Comparison of ENCODE assay signal across 14 cellular contexts in genomic region chr18:78859686-78860085, GRCh38.
DNase-seq lines count a peak whose midpoint lies in the region; TF ChIP-seq lines count a peak whose summit lies in the region.
"Had no signal": no experiment of that assay in that cellular context is flagged by ENCODE, and none has a peak within 500 bp of the region (broad histone marks: within the 10 kb centered on the region; RNA-seq: fewer than 3 reads in every experiment).

No MANE protein-coding gene starts in this region.

- TF ChIP-seq CTCF in KMS-11 (conservative IDR thresholded peaks at IDR 0.05; ENCODE audit: low read depth, low read length) (no peak), GM13976 (IDR thresholded peaks at IDR 0.05; ENCODE audit: borderline replicate concordance, control extremely low read depth, extremely low read depth, insufficient read depth, missing control alignments) (no peak)

- peak overlapping the region; percentile 29 for H4K8ac ChIP-seq in neuronal stem cell (ENCODE audit: low read depth, low read length)

- H3K4me1 ChIP-seq in KMS-11 (ENCODE audit: low read depth, poor library complexity, severe bottlenecking) (peaks cover 7% of the 10 kb centered on the region), neuronal stem cell (ENCODE audit: control insufficient read depth in 2 of 2, insufficient read depth in 1 of 2, low read depth in 1 of 2, low read length in 2 of 2) (peaks cover 0 to 12% of the 10 kb centered on the region in 2 donors)

- H3K9me3 ChIP-seq in neuronal stem cell (replicated peaks in 1 of 2; ENCODE audit: control insufficient read depth in 2 of 2, insufficient read depth in 1 of 2, low read depth in 1 of 2, low read length in 2 of 2) = no peaks in the 10 kb centered on the region

- H2BK5ac ChIP-seq in neuronal stem cell (ENCODE audit: low read length) = no peak overlapping the region

- H2AFZ ChIP-seq in KMS-11 (ENCODE audit: low read depth) (0 out of 2 replicates have a peak overlapping the region, but pooled peaks have one; percentile 18), neuronal stem cell (ENCODE audit: low read length) (no peak overlapping the region)
- H2AFZ ChIP-seq: GM23248 had no signal

- H3K4me3 ChIP-seq in KMS-11 (IDR thresholded peaks at IDR 0.05; ENCODE audit: insufficient read depth, low read depth, low read length) = no peak overlapping the region
- H3K4me3 ChIP-seq in neuronal stem cell (ENCODE audit: low read length in 2 of 2) = no peak overlapping the region
- H3K4me3 ChIP-seq: BLaER1 treated with 17β-estradiol and CSF1 and Interleukin-3, amounts not matched to agents 10 nM and 100 nM; GM23248 had no signal

- no peak overlapping the region for H3K14ac ChIP-seq in neuronal stem cell (ENCODE audit: low read length)

- H3K27me3 ChIP-seq in KMS-11 (ENCODE audit: insufficient read depth, low read depth) (no peaks in the 10 kb centered on the region), neuronal stem cell (ENCODE audit: control insufficient read depth in 3 of 3, insufficient read depth in 3 of 3, low read depth in 1 of 3, low read length in 3 of 3) (no peaks in the 10 kb centered on the region)
- H3K27me3 ChIP-seq: BLaER1 treated with 17β-estradiol and CSF1 and Interleukin-3, amounts not matched to agents 10 nM and 100 nM had no signal

- H3K79me1 ChIP-seq in neuronal stem cell (ENCODE audit: low read depth, low read length) = no peaks in the 10 kb centered on the region

- WGBS in neuronal stem cell (ENCODE audit: extremely low coverage in 2 of 2, insufficient read length in 2 of 2, insufficient replicate concordance in 1 of 2), 2 donors = no CpG with 5 or more reads among the region's 11 CpGs

- in situ Hi-C loops in GM13976 (cut with MboI; ENCODE audit: low sequenced_read_pairs, unreplicated experiment) = no loop called here

- H2BK15ac ChIP-seq in neuronal stem cell (ENCODE audit: low read length) = no peak overlapping the region

- H3K23ac ChIP-seq in neuronal stem cell (ENCODE audit: low read depth, low read length, poor library complexity) = no peak overlapping the region

- H2BK12ac ChIP-seq in neuronal stem cell (ENCODE audit: low read length) = no peak overlapping the region

- no peak overlapping the region for H3K9ac ChIP-seq in KMS-11
- H3K9ac ChIP-seq in neuronal stem cell (ENCODE audit: low read depth, low read length, poor library complexity) = no peak overlapping the region
- H3K9ac ChIP-seq: BLaER1 treated with 17β-estradiol and CSF1 and Interleukin-3, amounts not matched to agents 10 nM and 100 nM; GM23248 had no signal

- H3K36me3 ChIP-seq in KMS-11 (ENCODE audit: insufficient read depth) (no peaks in the 10 kb centered on the region), neuronal stem cell (replicated peaks in 1 of 2; ENCODE audit: control insufficient read depth in 2 of 2, insufficient read depth in 2 of 2, low read length in 2 of 2) (no peaks in the 10 kb centered on the region)
- H3K36me3 ChIP-seq: BLaER1 treated with 17β-estradiol and CSF1 and Interleukin-3, amounts not matched to agents 10 nM and 100 nM had no signal

- no peak overlapping the region for H2AK5ac ChIP-seq in neuronal stem cell (ENCODE audit: low read depth, low read length)

- H3K4me2 ChIP-seq in KMS-11 (no peak overlapping the region), neuronal stem cell (ENCODE audit: insufficient read depth, low read length, poor library complexity, severe bottlenecking) (no peak overlapping the region)
- H3K4me2 ChIP-seq: BLaER1 treated with 17β-estradiol and CSF1 and Interleukin-3, amounts not matched to agents 10 nM and 100 nM had no signal

- no peak overlapping the region for H3K4ac ChIP-seq in neuronal stem cell (ENCODE audit: low read length)

- H2BK120ac ChIP-seq in neuronal stem cell (ENCODE audit: low read depth, low read length) = no peak overlapping the region

- H4K91ac ChIP-seq in neuronal stem cell (ENCODE audit: low read depth, low read length, poor library complexity) = no peak overlapping the region

- H3K27ac ChIP-seq in KMS-11 (no peak overlapping the region), neuronal stem cell (replicated peaks; ENCODE audit: low read length) (no peak overlapping the region)
- H3K27ac ChIP-seq: BLaER1 treated with 17β-estradiol and CSF1 and Interleukin-3, amounts not matched to agents 10 nM and 100 nM; GM23248; HL-60 had no signal

- no peaks in the 10 kb centered on the region for H3K79me2 ChIP-seq in KMS-11 (ENCODE audit: insufficient read depth, low read depth)

- peak overlapping the region; percentile 5 for H3K18ac ChIP-seq in neuronal stem cell (ENCODE audit: low read length)

- no peaks in the 10 kb centered on the region for H4K20me1 ChIP-seq in KMS-11 (ENCODE audit: insufficient read depth)
- H4K20me1 ChIP-seq: BLaER1 treated with 17β-estradiol and CSF1 and Interleukin-3, amounts not matched to agents 10 nM and 100 nM had no signal

- DNase-seq in NCI-H2029 (lab: John Stamatoyannopoulos, UW) (peak; percentile 7), NCI-H2029 treated with DMSO at 0.1 percent for 48 hours (lab: John Stamatoyannopoulos, UW) (no peak), D341Med (ENCODE audit: low spot score) (peak; percentile 19), neuronal stem cell (ENCODE audit: low spot score) (no peak), GM13976 (ENCODE audit: low spot score) (no peak), COLO829 (ENCODE audit: low spot score) (no peak), hippocampal formation (lab: John Stamatoyannopoulos, UW) (no peak)
- DNase-seq: CD8-positive, alpha-beta T cell; GM23248; HCEC 1CT; IMR-90 had no signal

Comparison
In these comparisons a context has a peak if more than half of its experiments do, and no peak if none do; other contexts are left out.
1. DNase-seq: peak in NCI-H2029 (single experiment) and D341Med (single experiment); none in NCI-H2029 treated with DMSO at 0.1 percent for 48 hours (single experiment), neuronal stem cell (single experiment), GM13976 (single experiment), COLO829 (single experiment) and hippocampal formation (0 of 2).